18 cellular contexts compared by ENCODE assay signal in the genomic region with DNA sequence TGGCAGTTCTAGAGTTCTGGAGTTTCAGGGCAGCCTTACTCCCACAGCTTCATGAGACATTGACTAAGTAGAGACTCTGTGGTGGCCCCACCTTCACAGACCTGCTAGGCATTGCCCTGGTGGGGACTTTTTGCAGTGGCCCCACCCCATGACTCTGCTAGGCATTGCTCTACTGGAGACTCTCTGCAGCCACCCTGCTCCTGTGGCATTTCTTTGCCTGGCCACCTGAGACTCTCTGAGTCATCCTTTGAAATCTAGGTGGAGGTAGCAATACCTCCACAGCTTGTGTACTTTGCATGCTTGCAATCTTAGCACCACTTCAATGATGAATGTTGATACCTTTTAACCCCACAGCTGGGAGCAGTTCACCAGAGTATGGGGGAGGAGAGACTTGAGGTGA. TPM values are rescaled to one million over a fixed set of nuclear protein-coding genes. Genes with fewer than 3 reads are reported as not detected.
DNase-seq lines count a peak whose midpoint lies in the region; ATAC-seq and TF ChIP-seq lines count a peak whose summit lies in the region.
"Had no signal": no experiment of that assay in that cellular context is flagged by ENCODE, and none has a peak within 500 bp of the region (broad histone marks: within the 10 kb centered on the region; RNA-seq: fewer than 3 reads in every experiment).

No MANE protein-coding gene starts in this region.

- intact Hi-C loops in left lung (cut with DNase I) = no loop called here

- H3K4me3 ChIP-seq in left lung = no peak overlapping the region
- H3K4me3 ChIP-seq: BLaER1 had no signal

- no peaks in the 10 kb centered on the region for H3K36me3 ChIP-seq in left lung
- H3K36me3 ChIP-seq: BLaER1 had no signal

- H3K4me1 ChIP-seq in left lung = no peaks in the 10 kb centered on the region
- H3K4me1 ChIP-seq: BLaER1 had no signal

- DNase-seq in SIG-M5 treated with dmso at 0.1 percent for 504 hours (lab: John Stamatoyannopoulos, UW; ENCODE audit: unreplicated experiment) = peak; percentile 22
- no peak for DNase-seq in SIG-M5 (lab: John Stamatoyannopoulos, UW)
- DNase-seq in epithelial cell of prostate (ENCODE audit: low read depth, low spot score) = no peak
- DNase-seq in left lung = no peak
- DNase-seq in NCI-H2227 treated with DMSO at 0.1 percent for 48 hours (lab: John Stamatoyannopoulos, UW) = no peak
- DNase-seq in foreskin melanocyte = no peak
- DNase-seq: 8988T, AML-193, DMS 273 treated with DMSO at 0.1 percent for 48 hours, DMS79 treated with DMSO at 0.1 percent for 48 hours, EL, GOT3, H9, HFFc6 had no signal

- H3K9me3 ChIP-seq in left lung = peaks cover 0 to 10% of the 10 kb centered on the region in 2 donors

- H3K27ac ChIP-seq in epithelial cell of prostate (peak overlapping the region; percentile 35), left lung (no peak overlapping the region)
- H3K27ac ChIP-seq: BLaER1 had no signal

- TF ChIP-seq CTCF in left lung (IDR thresholded peaks at IDR 0.05) = no peak

- ATAC-seq in left lung (peak; percentile 27), HG02938 (IDR thresholded peaks at IDR 0.05; ENCODE audit: unreplicated experiment) (no peak), GM19324 (IDR thresholded peaks at IDR 0.05; ENCODE audit: low FRiP score, unreplicated experiment) (no peak)
- ATAC-seq: HepG2 had no signal

- H3K27me3 ChIP-seq in left lung = no peaks in the 10 kb centered on the region
- H3K27me3 ChIP-seq: BLaER1 had no signal

RNA-seq across cellular contexts. Expression of gene DHX36, which starts 40.6 kb away (rescaled TPM):
- 10 to 100 TPM; 52.6 to 68.1 TPM for total RNA-seq in left lung
